19 cellular contexts compared by ENCODE assay signal in the genomic region with DNA sequence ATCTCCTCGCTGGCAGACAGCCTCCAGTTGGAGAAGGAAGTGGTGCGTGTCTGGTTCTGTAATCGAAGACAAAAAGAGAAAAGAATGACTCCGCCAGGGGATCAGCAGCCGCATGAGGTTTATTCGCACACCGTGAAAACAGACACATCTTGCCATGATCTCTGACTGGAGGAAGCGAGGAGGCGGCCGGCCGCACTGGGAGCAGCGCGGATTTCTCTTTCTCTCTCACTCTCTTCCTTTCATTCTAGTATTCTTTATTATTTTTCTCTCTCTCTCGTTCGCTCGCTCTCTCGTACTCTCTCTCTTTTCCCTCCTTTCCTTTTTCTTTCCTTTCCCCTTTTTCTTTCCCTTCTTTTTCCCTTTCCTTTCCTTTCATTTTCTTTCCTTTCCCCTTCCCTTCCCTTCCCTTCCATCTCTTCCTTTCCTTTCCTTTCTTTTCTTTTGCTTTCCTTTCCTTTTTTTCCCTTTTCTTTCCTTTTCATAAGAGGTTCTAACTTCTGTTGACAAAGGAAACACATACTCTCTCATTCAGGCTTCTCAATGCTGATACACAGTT. TPM values are rescaled to one million over a fixed set of nuclear protein-coding genes. Genes with fewer than 3 reads are reported as not detected.
A peak's percentile ranks its signal among the peaks of the same experiment; 100 is the strongest.
DNase-seq lines count a peak whose midpoint lies in the region; ATAC-seq and TF ChIP-seq lines count a peak whose summit lies in the region.
"Had no signal": no experiment of that assay in that cellular context is flagged by ENCODE, and none has a peak within 500 bp of the region (broad histone marks: within the 10 kb centered on the region; RNA-seq: fewer than 3 reads in every experiment).

No MANE protein-coding gene starts in this region.

- no peaks in the 10 kb centered on the region for H3K4me1 ChIP-seq in rectal smooth muscle tissue (ENCODE audit: control insufficient read depth, insufficient read depth, low read length)
- H3K4me1 ChIP-seq in mucosa of descending colon (ENCODE audit: low read depth) = no peaks in the 10 kb centered on the region
- H3K4me1 ChIP-seq: parathyroid adenoma had no signal

- no peak for TF ChIP-seq CTCF in mucosa of descending colon (IDR thresholded peaks at IDR 0.05)

- H3K27ac ChIP-seq in rectal smooth muscle tissue (ENCODE audit: low read depth, low read length) = peak overlapping the region; percentile 69
- H3K27ac ChIP-seq: parathyroid adenoma had no signal

- peak overlapping the region; percentile 49 for H3K27ac Mint-ChIP-seq in T-helper 1 cell treated with Interleukin-12 subunit alpha and Interleukin-12 subunit beta and Interleukin-4 antibody, amounts not matched to agents 30 μg/mL and 1 μg/mL, for 36 hours
- no peak overlapping the region for H3K27ac Mint-ChIP-seq in T-helper 17 cell
- H3K27ac Mint-ChIP-seq: activated CD4-positive, alpha-beta memory T cell treated with anti-CD3 and anti-CD28 coated beads, Interleukin-2, amount 10 ng/mL, durations not matched to agents 7 days and 5 days; IgD-negative memory B cell had no signal

- ATAC-seq in T-helper 17 cell (no peak), mucosa of descending colon (no peak), HG02870 (IDR thresholded peaks at IDR 0.05; ENCODE audit: unreplicated experiment) (no peak)
- ATAC-seq: HCT116 had no signal

- no peak for DNase-seq in T-helper 1 cell
- DNase-seq in T-helper 17 cell = no peak
- no peak for DNase-seq in superior temporal gyrus (ENCODE audit: extremely low spot score)
- no peak for DNase-seq in mucosa of descending colon
- DNase-seq: activated CD4-positive, alpha-beta memory T cell treated with anti-CD3 and anti-CD28 coated beads, Interleukin-2, amount 10 ng/mL, durations not matched to agents 7 days and 5 days; activated gamma-delta T cell treated with Interleukin-2 at 50 U/mL for 16 hours; EL; NCI-H1092; SHP77; stimulated activated CD4-positive, alpha-beta T cell treated with anti-CD3 and anti-CD28 coated beads, Interleukin-12 subunit alpha, Interleukin-12 subunit beta, amount 100 ng/mL, for 4 hours had no signal

- H3K9ac ChIP-seq in rectal smooth muscle tissue (ENCODE audit: low read length) = no peak overlapping the region
- H3K9ac ChIP-seq: parathyroid adenoma had no signal

- no peaks in the 10 kb centered on the region for H3K4me1 Mint-ChIP-seq in T-helper 1 cell treated with Interleukin-12 subunit alpha and Interleukin-12 subunit beta and Interleukin-4 antibody, amounts not matched to agents 30 μg/mL and 1 μg/mL, for 36 hours (ENCODE audit: low read depth)
- peaks cover 5% of the 10 kb centered on the region for H3K4me1 Mint-ChIP-seq in T-helper 17 cell

- H3K36me3 ChIP-seq in rectal smooth muscle tissue (ENCODE audit: control insufficient read depth, insufficient read depth, low read length) (no peaks in the 10 kb centered on the region), mucosa of descending colon (ENCODE audit: low read depth) (no peaks in the 10 kb centered on the region)

- peaks cover 2% of the 10 kb centered on the region for H3K9me3 ChIP-seq in T-helper 17 cell (ENCODE audit: control insufficient read depth, low read length, poor library complexity, severe bottlenecking)
- H3K9me3 ChIP-seq in mucosa of descending colon = no peaks in the 10 kb centered on the region

- intact Hi-C loops in mucosa of descending colon (cut with DNase I, micrococcal nuclease) = no loop called here

- peaks cover 3% of the 10 kb centered on the region for H3K36me3 Mint-ChIP-seq in T-helper 1 cell treated with Interleukin-12 subunit alpha and Interleukin-12 subunit beta and Interleukin-4 antibody, amounts not matched to agents 30 μg/mL and 1 μg/mL, for 36 hours (ENCODE audit: low read depth)
- no peaks in the 10 kb centered on the region for H3K36me3 Mint-ChIP-seq in T-helper 17 cell (ENCODE audit: low read depth)

- H3K4me3 Mint-ChIP-seq in T-helper 1 cell treated with Interleukin-12 subunit alpha and Interleukin-12 subunit beta and Interleukin-4 antibody, amounts not matched to agents 30 μg/mL and 1 μg/mL, for 36 hours = peak overlapping the region; percentile 15
- peak overlapping the region; percentile 39 for H3K4me3 Mint-ChIP-seq in T-helper 17 cell
- H3K4me3 Mint-ChIP-seq: activated CD4-positive, alpha-beta memory T cell treated with anti-CD3 and anti-CD28 coated beads, Interleukin-2, amount 10 ng/mL, durations not matched to agents 7 days and 5 days; IgD-negative memory B cell had no signal

- peak overlapping the region; percentile 33 for H3K4me3 ChIP-seq in iPS-11a (ENCODE audit: low read depth, low read length)
- H3K4me3 ChIP-seq in rectal smooth muscle tissue (ENCODE audit: low read length) = no peak overlapping the region
- H3K4me3 ChIP-seq in mucosa of descending colon = no peak overlapping the region

- H3K27me3 Mint-ChIP-seq in T-helper 1 cell treated with Interleukin-12 subunit alpha and Interleukin-12 subunit beta and Interleukin-4 antibody, amounts not matched to agents 30 μg/mL and 1 μg/mL, for 36 hours (ENCODE audit: low read depth) = peaks cover 67% of the 10 kb centered on the region
- peaks cover 38% of the 10 kb centered on the region for H3K27me3 Mint-ChIP-seq in T-helper 17 cell

- peaks cover 17% of the 10 kb centered on the region for H3K27me3 ChIP-seq in rectal smooth muscle tissue (ENCODE audit: control insufficient read depth, insufficient read depth, low read length)

- peaks cover 3% of the 10 kb centered on the region for H3K9me3 Mint-ChIP-seq in T-helper 1 cell treated with Interleukin-12 subunit alpha and Interleukin-12 subunit beta and Interleukin-4 antibody, amounts not matched to agents 30 μg/mL and 1 μg/mL, for 36 hours
- H3K9me3 Mint-ChIP-seq: activated CD4-positive, alpha-beta memory T cell treated with anti-CD3 and anti-CD28 coated beads, Interleukin-2, amount 10 ng/mL, durations not matched to agents 7 days and 5 days had no signal

RNA-seq across cellular contexts. Expression of a gene that starts 1.2 kb away (rescaled TPM):
- total RNA-seq in T-helper 17 cell (not detected), mucosa of descending colon (1 to 10 TPM in 1 of 3 donors, under 1 TPM in 1, not detected in 1; 0.14 to 1.0 TPM)
- total RNA-seq: A172; activated CD4-positive, alpha-beta memory T cell treated with anti-CD3 and anti-CD28 coated beads, Interleukin-2, amount 10 ng/mL, durations not matched to agents 7 days and 5 days; mesenteric fat pad had no signal
